Comparison of ENCODE assay signal across 1 cellular context in genomic region chr17:19377602-19378415, GRCh38.
TF ChIP-seq lines count a peak whose summit lies in the region.

No MANE protein-coding gene starts in this region.

TF ChIP-seq in K562, 482 proteins besides CTCF, POLR2A, EP300 and RAD21 (continued from another document and continues in another):
- TF ChIP-seq, protein P1, sequence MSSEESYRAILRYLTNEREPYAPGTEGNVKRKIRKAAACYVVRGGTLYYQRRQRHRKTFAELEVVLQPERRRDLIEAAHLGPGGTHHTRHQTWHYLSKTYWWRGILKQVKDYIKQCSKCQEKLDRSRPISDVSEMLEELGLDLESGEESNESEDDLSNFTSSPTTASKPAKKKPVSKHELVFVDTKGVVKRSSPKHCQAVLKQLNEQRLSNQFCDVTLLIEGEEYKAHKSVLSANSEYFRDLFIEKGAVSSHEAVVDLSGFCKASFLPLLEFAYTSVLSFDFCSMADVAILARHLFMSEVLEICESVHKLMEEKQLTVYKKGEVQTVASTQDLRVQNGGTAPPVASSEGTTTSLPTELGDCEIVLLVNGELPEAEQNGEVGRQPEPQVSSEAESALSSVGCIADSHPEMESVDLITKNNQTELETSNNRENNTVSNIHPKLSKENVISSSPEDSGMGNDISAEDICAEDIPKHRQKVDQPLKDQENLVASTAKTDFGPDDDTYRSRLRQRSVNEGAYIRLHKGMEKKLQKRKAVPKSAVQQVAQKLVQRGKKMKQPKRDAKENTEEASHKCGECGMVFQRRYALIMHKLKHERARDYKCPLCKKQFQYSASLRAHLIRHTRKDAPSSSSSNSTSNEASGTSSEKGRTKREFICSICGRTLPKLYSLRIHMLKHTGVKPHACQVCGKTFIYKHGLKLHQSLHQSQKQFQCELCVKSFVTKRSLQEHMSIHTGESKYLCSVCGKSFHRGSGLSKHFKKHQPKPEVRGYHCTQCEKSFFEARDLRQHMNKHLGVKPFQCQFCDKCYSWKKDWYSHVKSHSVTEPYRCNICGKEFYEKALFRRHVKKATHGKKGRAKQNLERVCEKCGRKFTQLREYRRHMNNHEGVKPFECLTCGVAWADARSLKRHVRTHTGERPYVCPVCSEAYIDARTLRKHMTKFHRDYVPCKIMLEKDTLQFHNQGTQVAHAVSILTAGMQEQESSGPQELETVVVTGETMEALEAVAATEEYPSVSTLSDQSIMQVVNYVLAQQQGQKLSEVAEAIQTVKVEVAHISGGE (CRISPR knock-in tag; IDR thresholded peaks at IDR 0.05), result peak in 1 of 3 experiments; percentile 68; a peak in 1 of 6 replicates
- TF ChIP-seq POU5F1 (IDR thresholded peaks at IDR 0.05; ENCODE audit: borderline replicate concordance, low read depth, low read length, partially characterized antibody), result no peak
- TF ChIP-seq, protein P2, sequence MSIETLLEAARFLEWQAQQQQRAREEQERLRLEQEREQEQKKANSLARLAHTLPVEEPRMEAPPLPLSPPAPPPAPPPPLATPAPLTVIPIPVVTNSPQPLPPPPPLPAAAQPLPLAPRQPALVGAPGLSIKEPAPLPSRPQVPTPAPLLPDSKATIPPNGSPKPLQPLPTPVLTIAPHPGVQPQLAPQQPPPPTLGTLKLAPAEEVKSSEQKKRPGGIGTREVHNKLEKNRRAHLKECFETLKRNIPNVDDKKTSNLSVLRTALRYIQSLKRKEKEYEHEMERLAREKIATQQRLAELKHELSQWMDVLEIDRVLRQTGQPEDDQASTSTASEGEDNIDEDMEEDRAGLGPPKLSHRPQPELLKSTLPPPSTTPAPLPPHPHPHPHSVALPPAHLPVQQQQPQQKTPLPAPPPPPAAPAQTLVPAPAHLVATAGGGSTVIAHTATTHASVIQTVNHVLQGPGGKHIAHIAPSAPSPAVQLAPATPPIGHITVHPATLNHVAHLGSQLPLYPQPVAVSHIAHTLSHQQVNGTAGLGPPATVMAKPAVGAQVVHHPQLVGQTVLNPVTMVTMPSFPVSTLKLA (conservative IDR thresholded peaks at IDR 0.05), result peak; percentile 68 to 76
- TF ChIP-seq ARNT (IDR thresholded peaks at IDR 0.05), result 0 out of 4 replicates have a peak, but pooled peaks of 1 of the 2 experiments have one; percentile 19
- peak; percentile 86 for TF ChIP-seq SNIP1 (IDR thresholded peaks at IDR 0.05; ENCODE audit: low read depth)
- no peak for TF ChIP-seq ZNF785 (CRISPR knock-in tag; IDR thresholded peaks at IDR 0.05)
- TF ChIP-seq ETV5 (CRISPR knock-in tag; IDR thresholded peaks at IDR 0.05; ENCODE audit: low read depth), result peak; percentile 82; the same call in 1 of the 2 replicates
- peak; percentile 50; the same call in 1 of the 2 replicates for TF ChIP-seq SIN3B (IDR thresholded peaks at IDR 0.05; ENCODE audit: low read depth)
- TF ChIP-seq, protein P3, sequence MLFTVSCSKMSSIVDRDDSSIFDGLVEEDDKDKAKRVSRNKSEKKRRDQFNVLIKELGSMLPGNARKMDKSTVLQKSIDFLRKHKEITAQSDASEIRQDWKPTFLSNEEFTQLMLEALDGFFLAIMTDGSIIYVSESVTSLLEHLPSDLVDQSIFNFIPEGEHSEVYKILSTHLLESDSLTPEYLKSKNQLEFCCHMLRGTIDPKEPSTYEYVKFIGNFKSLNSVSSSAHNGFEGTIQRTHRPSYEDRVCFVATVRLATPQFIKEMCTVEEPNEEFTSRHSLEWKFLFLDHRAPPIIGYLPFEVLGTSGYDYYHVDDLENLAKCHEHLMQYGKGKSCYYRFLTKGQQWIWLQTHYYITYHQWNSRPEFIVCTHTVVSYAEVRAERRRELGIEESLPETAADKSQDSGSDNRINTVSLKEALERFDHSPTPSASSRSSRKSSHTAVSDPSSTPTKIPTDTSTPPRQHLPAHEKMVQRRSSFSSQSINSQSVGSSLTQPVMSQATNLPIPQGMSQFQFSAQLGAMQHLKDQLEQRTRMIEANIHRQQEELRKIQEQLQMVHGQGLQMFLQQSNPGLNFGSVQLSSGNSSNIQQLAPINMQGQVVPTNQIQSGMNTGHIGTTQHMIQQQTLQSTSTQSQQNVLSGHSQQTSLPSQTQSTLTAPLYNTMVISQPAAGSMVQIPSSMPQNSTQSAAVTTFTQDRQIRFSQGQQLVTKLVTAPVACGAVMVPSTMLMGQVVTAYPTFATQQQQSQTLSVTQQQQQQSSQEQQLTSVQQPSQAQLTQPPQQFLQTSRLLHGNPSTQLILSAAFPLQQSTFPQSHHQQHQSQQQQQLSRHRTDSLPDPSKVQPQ (CRISPR knock-in tag; IDR thresholded peaks at IDR 0.05; ENCODE audit: borderline replicate concordance), result no peak
- TF ChIP-seq RBM15 (IDR thresholded peaks at IDR 0.05; ENCODE audit: insufficient read depth, low read length), result no peak
- no peak for TF ChIP-seq BMI1 (IDR thresholded peaks at IDR 0.05; ENCODE audit: low read length)
- no peak for TF ChIP-seq MEF2D (tag; conservative IDR thresholded peaks at IDR 0.05; ENCODE audit: low read depth)
- TF ChIP-seq, protein P4, sequence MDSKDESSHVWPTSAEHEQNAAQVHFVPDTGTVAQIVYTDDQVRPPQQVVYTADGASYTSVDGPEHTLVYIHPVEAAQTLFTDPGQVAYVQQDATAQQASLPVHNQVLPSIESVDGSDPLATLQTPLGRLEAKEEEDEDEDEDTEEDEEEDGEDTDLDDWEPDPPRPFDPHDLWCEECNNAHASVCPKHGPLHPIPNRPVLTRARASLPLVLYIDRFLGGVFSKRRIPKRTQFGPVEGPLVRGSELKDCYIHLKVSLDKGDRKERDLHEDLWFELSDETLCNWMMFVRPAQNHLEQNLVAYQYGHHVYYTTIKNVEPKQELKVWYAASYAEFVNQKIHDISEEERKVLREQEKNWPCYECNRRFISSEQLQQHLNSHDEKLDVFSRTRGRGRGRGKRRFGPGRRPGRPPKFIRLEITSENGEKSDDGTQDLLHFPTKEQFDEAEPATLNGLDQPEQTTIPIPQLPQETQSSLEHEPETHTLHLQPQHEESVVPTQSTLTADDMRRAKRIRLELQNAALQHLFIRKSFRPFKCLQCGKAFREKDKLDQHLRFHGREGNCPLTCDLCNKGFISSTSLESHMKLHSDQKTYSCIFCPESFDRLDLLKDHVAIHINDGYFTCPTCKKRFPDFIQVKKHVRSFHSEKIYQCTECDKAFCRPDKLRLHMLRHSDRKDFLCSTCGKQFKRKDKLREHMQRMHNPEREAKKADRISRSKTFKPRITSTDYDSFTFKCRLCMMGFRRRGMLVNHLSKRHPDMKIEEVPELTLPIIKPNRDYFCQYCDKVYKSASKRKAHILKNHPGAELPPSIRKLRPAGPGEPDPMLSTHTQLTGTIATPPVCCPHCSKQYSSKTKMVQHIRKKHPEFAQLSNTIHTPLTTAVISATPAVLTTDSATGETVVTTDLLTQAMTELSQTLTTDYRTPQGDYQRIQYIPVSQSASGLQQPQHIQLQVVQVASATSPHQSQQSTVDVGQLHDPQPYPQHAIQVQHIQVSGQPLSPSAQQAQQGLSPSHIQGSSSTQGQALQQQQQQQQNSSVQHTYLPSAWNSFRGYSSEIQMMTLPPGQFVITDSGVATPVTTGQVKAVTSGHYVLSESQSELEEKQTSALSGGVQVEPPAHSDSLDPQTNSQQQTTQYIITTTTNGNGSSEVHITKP (IDR thresholded peaks at IDR 0.05; ENCODE audit: partially characterized antibody), result peak; percentile 91
- peak; percentile 98 for TF ChIP-seq GABPA (tag; conservative IDR thresholded peaks at IDR 0.05; ENCODE audit: low read depth)
- TF ChIP-seq GABPB2 (CRISPR knock-in tag; conservative IDR thresholded peaks at IDR 0.05), result no peak
- TF ChIP-seq E2F8 (IDR thresholded peaks at IDR 0.05; ENCODE audit: low read depth, partially characterized antibody), result peak; percentile 56
- no peak for TF ChIP-seq ZNF75A (CRISPR knock-in tag; IDR thresholded peaks at IDR 0.05)
- no peak for TF ChIP-seq NR2C2 (CRISPR knock-in tag; IDR thresholded peaks at IDR 0.05)
- TF ChIP-seq NR2C2 (tag; IDR thresholded peaks at IDR 0.05), result no peak; the same call in 1 of the 2 replicates
- TF ChIP-seq, protein P5, sequence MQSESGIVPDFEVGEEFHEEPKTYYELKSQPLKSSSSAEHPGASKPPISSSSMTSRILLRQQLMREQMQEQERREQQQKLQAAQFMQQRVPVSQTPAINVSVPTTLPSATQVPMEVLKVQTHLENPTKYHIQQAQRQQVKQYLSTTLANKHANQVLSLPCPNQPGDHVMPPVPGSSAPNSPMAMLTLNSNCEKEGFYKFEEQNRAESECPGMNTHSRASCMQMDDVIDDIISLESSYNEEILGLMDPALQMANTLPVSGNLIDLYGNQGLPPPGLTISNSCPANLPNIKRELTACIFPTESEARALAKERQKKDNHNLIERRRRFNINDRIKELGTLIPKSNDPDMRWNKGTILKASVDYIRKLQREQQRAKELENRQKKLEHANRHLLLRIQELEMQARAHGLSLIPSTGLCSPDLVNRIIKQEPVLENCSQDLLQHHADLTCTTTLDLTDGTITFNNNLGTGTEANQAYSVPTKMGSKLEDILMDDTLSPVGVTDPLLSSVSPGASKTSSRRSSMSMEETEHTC (IDR thresholded peaks at IDR 0.05), result no peak
- no peak for TF ChIP-seq CREBBP (IDR thresholded peaks at IDR 0.05; ENCODE audit: low read depth, low read length)
- peak; percentile 10; the same call in 1 of the 2 replicates for TF ChIP-seq CREM (IDR thresholded peaks at IDR 0.05; ENCODE audit: low read depth)
- TF ChIP-seq CEBPG (CRISPR knock-in tag; IDR thresholded peaks at IDR 0.05), result no peak
- no peak for TF ChIP-seq CEBPG (tag; conservative IDR thresholded peaks at IDR 0.05 in 1 of 2, IDR thresholded peaks at IDR 0.05 in 1 of 2)
- no peak for TF ChIP-seq ZNF212 (CRISPR knock-in tag; IDR thresholded peaks at IDR 0.05)
- peak; percentile 81 for TF ChIP-seq SP1 (CRISPR knock-in tag; IDR thresholded peaks at IDR 0.05)
- no peak for TF ChIP-seq HMG20B (CRISPR knock-in tag; IDR thresholded peaks at IDR 0.05)
- TF ChIP-seq DMBX1 (CRISPR knock-in tag; IDR thresholded peaks at IDR 0.05; ENCODE audit: borderline replicate concordance), result no peak
- TF ChIP-seq KDM4B (IDR thresholded peaks at IDR 0.05; ENCODE audit: borderline replicate concordance in 2 of 2, low read depth in 1 of 2), result no peak
- peak; percentile 81 for TF ChIP-seq TAF1 (IDR thresholded peaks at IDR 0.05; ENCODE audit: control insufficient read depth, extremely low read depth, insufficient read depth, low read length, severe bottlenecking)
- TF ChIP-seq E2F5 (CRISPR knock-in tag; IDR thresholded peaks at IDR 0.05), result no peak
- TF ChIP-seq, protein P6, sequence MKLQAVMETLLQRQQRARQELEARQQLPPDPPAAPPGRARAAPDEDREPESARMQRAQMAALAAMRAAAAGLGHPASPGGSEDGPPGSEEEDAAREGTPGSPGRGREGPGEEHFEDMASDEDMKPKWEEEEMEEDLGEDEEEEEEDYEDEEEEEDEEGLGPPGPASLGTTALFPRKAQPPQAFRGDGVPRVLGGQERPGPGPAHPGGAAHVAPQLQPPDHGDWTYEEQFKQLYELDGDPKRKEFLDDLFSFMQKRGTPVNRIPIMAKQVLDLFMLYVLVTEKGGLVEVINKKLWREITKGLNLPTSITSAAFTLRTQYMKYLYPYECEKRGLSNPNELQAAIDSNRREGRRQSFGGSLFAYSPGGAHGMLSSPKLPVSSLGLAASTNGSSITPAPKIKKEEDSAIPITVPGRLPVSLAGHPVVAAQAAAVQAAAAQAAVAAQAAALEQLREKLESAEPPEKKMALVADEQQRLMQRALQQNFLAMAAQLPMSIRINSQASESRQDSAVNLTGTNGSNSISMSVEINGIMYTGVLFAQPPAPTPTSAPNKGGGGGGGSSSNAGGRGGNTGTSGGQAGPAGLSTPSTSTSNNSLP (IDR thresholded peaks at IDR 0.05; ENCODE audit: borderline replicate concordance, low read depth, low read length), result no peak
- TF ChIP-seq JUNB (CRISPR knock-in tag; conservative IDR thresholded peaks at IDR 0.05), result no peak
- no peak for TF ChIP-seq ZFPM2 (CRISPR knock-in tag; IDR thresholded peaks at IDR 0.05)
- TF ChIP-seq MBD2 (IDR thresholded peaks at IDR 0.05; ENCODE audit: borderline replicate concordance, low read depth), result peak; percentile 43; the same call in 1 of the 2 replicates
- TF ChIP-seq ZNF696 (CRISPR knock-in tag; conservative IDR thresholded peaks at IDR 0.05), result no peak
- TF ChIP-seq SUPT5H (IDR thresholded peaks at IDR 0.05), result peak; percentile 75
- TF ChIP-seq STAG1 (CRISPR knock-in tag; IDR thresholded peaks at IDR 0.05; ENCODE audit: borderline replicate concordance), result no peak
- TF ChIP-seq, protein P7, sequence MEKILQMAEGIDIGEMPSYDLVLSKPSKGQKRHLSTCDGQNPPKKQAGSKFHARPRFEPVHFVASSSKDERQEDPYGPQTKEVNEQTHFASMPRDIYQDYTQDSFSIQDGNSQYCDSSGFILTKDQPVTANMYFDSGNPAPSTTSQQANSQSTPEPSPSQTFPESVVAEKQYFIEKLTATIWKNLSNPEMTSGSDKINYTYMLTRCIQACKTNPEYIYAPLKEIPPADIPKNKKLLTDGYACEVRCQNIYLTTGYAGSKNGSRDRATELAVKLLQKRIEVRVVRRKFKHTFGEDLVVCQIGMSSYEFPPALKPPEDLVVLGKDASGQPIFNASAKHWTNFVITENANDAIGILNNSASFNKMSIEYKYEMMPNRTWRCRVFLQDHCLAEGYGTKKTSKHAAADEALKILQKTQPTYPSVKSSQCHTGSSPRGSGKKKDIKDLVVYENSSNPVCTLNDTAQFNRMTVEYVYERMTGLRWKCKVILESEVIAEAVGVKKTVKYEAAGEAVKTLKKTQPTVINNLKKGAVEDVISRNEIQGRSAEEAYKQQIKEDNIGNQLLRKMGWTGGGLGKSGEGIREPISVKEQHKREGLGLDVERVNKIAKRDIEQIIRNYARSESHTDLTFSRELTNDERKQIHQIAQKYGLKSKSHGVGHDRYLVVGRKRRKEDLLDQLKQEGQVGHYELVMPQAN (IDR thresholded peaks at IDR 0.05; ENCODE audit: borderline replicate concordance), result no peak
